In the genomic region with DNA sequence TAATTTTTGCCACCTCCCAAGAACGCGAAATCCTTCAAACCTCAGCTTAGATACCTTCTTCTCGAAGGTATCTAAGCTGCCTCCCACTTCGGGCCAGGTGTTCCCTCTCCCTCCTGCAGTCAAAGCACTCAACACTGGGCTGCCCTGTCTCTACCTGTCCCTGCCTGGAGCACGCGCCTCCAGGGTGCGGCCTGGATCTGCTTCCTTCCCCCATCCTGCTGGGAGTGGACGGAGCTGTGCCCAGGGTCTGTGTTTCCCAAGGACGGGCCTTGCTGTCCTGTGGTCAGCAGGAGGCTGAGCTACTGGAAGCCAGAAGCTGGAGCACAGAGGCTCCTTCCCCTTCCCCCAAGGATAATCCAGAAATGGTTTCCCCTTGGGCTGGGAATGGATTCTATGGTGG, we compare ENCODE assay signal across 2 cellular contexts.
TF ChIP-seq lines count a peak whose summit lies in the region.

No MANE protein-coding gene starts in this region.

TF ChIP-seq in WTC11, 78 proteins besides CTCF, POLR2A, EP300 and RAD21 (continued from another document and continues in another):
- no peak for TF ChIP-seq ESRRA (CRISPR knock-in tag; IDR thresholded peaks at IDR 0.05; ENCODE audit: borderline replicate concordance)
- no peak for TF ChIP-seq ZNF263 (CRISPR knock-in tag; IDR thresholded peaks at IDR 0.05; ENCODE audit: low read depth)
- TF ChIP-seq ZNF281 (CRISPR knock-in tag; IDR thresholded peaks at IDR 0.05): no peak
- no peak for TF ChIP-seq ATF2 (CRISPR knock-in tag; IDR thresholded peaks at IDR 0.05; ENCODE audit: borderline replicate concordance, low read depth)
- TF ChIP-seq, protein P1, sequence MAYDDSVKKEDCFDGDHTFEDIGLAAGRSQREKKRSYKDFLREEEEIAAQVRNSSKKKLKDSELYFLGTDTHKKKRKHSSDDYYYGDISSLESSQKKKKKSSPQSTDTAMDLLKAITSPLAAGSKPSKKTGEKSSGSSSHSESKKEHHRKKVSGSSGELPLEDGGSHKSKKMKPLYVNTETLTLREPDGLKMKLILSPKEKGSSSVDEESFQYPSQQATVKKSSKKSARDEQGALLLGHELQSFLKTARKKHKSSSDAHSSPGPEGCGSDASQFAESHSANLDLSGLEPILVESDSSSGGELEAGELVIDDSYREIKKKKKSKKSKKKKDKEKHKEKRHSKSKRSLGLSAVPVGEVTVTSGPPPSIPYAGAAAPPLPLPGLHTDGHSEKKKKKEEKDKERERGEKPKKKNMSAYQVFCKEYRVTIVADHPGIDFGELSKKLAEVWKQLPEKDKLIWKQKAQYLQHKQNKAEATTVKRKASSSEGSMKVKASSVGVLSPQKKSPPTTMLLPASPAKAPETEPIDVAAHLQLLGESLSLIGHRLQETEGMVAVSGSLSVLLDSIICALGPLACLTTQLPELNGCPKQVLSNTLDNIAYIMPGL (CRISPR knock-in tag; IDR thresholded peaks at IDR 0.05): no peak
- TF ChIP-seq GTF2I (CRISPR knock-in tag; conservative IDR thresholded peaks at IDR 0.05): no peak
- TF ChIP-seq PREB (CRISPR knock-in tag; IDR thresholded peaks at IDR 0.05; ENCODE audit: borderline replicate concordance): no peak
- TF ChIP-seq, protein P2, sequence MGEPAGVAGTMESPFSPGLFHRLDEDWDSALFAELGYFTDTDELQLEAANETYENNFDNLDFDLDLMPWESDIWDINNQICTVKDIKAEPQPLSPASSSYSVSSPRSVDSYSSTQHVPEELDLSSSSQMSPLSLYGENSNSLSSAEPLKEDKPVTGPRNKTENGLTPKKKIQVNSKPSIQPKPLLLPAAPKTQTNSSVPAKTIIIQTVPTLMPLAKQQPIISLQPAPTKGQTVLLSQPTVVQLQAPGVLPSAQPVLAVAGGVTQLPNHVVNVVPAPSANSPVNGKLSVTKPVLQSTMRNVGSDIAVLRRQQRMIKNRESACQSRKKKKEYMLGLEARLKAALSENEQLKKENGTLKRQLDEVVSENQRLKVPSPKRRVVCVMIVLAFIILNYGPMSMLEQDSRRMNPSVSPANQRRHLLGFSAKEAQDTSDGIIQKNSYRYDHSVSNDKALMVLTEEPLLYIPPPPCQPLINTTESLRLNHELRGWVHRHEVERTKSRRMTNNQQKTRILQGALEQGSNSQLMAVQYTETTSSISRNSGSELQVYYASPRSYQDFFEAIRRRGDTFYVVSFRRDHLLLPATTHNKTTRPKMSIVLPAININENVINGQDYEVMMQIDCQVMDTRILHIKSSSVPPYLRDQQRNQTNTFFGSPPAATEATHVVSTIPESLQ (CRISPR knock-in tag; IDR thresholded peaks at IDR 0.05): no peak
- TF ChIP-seq, protein P3, sequence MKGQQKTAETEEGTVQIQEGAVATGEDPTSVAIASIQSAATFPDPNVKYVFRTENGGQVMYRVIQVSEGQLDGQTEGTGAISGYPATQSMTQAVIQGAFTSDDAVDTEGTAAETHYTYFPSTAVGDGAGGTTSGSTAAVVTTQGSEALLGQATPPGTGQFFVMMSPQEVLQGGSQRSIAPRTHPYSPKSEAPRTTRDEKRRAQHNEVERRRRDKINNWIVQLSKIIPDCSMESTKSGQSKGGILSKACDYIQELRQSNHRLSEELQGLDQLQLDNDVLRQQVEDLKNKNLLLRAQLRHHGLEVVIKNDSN (CRISPR knock-in tag; IDR thresholded peaks at IDR 0.05): no peak
- TF ChIP-seq ZNF232 (CRISPR knock-in tag; IDR thresholded peaks at IDR 0.05): no peak
- TF ChIP-seq ZBTB21 (CRISPR knock-in tag; IDR thresholded peaks at IDR 0.05; ENCODE audit: borderline replicate concordance): no peak
- no peak for TF ChIP-seq TEAD4 (CRISPR knock-in tag; IDR thresholded peaks at IDR 0.05)
- no peak for TF ChIP-seq NR3C1 (CRISPR knock-in tag; conservative IDR thresholded peaks at IDR 0.05; ENCODE audit: low read depth)

TF ChIP-seq in GM12891, 5 proteins besides CTCF, POLR2A, EP300 and RAD21 (continued from another document):
- no peak for TF ChIP-seq SPI1 (IDR thresholded peaks at IDR 0.05; ENCODE audit: low read depth, low read length)
